In genomic region chr1:116900471-116901365, GRCh38 we compare ENCODE assay signal across 21 cellular contexts.
DNase-seq lines count a peak whose midpoint lies in the region; ATAC-seq and TF ChIP-seq lines count a peak whose summit lies in the region.
"Had no signal": no experiment of that assay in that cellular context is flagged by ENCODE, and none has a peak within 500 bp of the region (broad histone marks: within the 10 kb centered on the region; RNA-seq: fewer than 3 reads in every experiment).

No MANE protein-coding gene starts in this region.

- DNase-seq in DMS53 (lab: John Stamatoyannopoulos, UW), result peak; percentile 29
- no peak for DNase-seq in DMS53 treated with DMSO at 0.1 percent for 48 hours (lab: John Stamatoyannopoulos, UW; ENCODE audit: unreplicated experiment)
- DNase-seq in NCI-H69 (lab: John Stamatoyannopoulos, UW), result peak; percentile 4
- peak; percentile 31 for DNase-seq in coronary artery (ENCODE audit: low spot score)
- DNase-seq in effector CD8-positive, alpha-beta T cell (lab: John Stamatoyannopoulos, UW), result no peak
- no peak for DNase-seq in activated naive CD4-positive, alpha-beta T cell treated with Interleukin-2 at 50 U/mL for 16 hours
- no peak for DNase-seq in COLO668 (lab: John Stamatoyannopoulos, UW; ENCODE audit: unreplicated experiment)
- DNase-seq: ACHN; AML-193; BE2C; Calu3; CD4-positive, alpha-beta T cell; CD8-positive, alpha-beta memory T cell; COR-L47; DMS79; GF-D8; H7; HCEC 1CT had no signal

- no peak for TF ChIP-seq CTCF in coronary artery (IDR thresholded peaks at IDR 0.05)

- ATAC-seq in HG03432 (IDR thresholded peaks at IDR 0.05; ENCODE audit: unreplicated experiment), result no peak

- H3K27ac ChIP-seq in coronary artery, result no peak overlapping the region
- H3K27ac ChIP-seq: 22Rv1; BLaER1 treated with 17β-estradiol and CSF1 and Interleukin-3, amounts not matched to agents 10 nM and 100 nM had no signal

- no peak overlapping the region for H3K4me3 ChIP-seq in coronary artery
- H3K4me3 ChIP-seq: BLaER1 treated with 17β-estradiol and CSF1 and Interleukin-3, amounts not matched to agents 10 nM and 100 nM had no signal

Comparison
In these comparisons a context has a peak if more than half of its experiments do, and no peak if none do; other contexts are left out.
1. DNase-seq: peak in DMS53 (single experiment), NCI-H69 (single experiment) and coronary artery (single experiment); none in DMS53 treated with DMSO at 0.1 percent for 48 hours (single experiment), effector CD8-positive, alpha-beta T cell (single experiment), activated naive CD4-positive, alpha-beta T cell treated with Interleukin-2 at 50 U/mL for 16 hours (single experiment) and COLO668 (single experiment).